Comparison of ENCODE assay signal across 16 cellular contexts in the genomic region with DNA sequence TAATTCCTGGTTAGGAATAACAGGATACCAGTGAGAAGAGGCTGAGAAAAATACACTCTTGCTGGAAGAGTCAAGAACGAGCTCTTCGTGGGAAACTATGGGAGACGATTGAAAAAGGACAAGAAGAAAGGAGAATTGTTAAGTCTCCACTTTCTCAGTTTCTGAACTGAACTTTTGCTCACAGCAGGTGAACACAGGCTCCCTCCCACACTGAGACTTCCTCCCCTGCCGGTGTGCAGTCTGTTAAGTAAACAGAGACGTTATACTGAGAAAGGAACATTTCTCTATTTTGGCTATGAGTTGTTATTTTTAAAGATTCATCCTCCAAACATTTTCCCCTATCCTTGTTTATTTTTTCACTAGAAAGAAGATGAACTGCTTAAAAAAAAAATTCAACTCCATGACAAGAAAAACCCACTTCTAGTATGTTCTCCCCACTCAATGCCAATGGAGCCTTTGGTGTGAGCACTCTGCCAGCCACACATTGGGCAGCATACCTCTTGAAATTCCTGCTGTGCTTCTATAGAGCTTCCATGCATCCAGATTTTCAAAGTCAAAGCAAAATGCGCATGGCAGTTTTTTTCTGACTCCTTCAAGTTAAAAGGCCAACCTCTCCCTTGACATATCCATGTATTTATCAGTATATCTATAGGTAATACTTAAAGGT.
"Had no signal": no experiment of that assay in that cellular context is flagged by ENCODE, and none has a peak within 500 bp of the region (broad histone marks: within the 10 kb centered on the region; RNA-seq: fewer than 3 reads in every experiment).

No MANE protein-coding gene starts in this region.

- H3K27ac ChIP-seq: breast epithelium, heart left ventricle, pancreas, sigmoid colon had no signal

- H3K4me1 ChIP-seq: breast epithelium, pancreas had no signal

- H3K9me3 ChIP-seq: breast epithelium, heart left ventricle, pancreas, sigmoid colon had no signal

- DNase-seq: activated B cell treated with CpG ODN at 0.5 μM for 24 hours; activated CD4-positive, alpha-beta T cell treated with anti-CD3 and anti-CD28 coated beads, Interleukin-2, amount 10 ng/mL, durations not matched to agents 24 days and 14 days; activated CD8-positive, alpha-beta memory T cell treated with anti-CD3 and anti-CD28 coated beads for 24 hours; activated naive CD4-positive, alpha-beta T cell; activated naive CD8-positive, alpha-beta T cell treated with anti-CD3 and anti-CD28 coated beads, Interleukin-2, amount 10 ng/mL, durations not matched to agents 7 days and 5 days; cerebellar nuclear complex; dermis blood vessel endothelial cell; heart left ventricle; left cardiac atrium; mammary epithelial cell; pancreas; sigmoid colon; stimulated activated CD4-positive, alpha-beta T cell treated with anti-CD3 and anti-CD28 coated beads, Interleukin-12 subunit alpha, Interleukin-12 subunit beta, amount 100 ng/mL, for 4 hours; stimulated activated CD4-positive, alpha-beta T cell treated with anti-CD3 and anti-CD28 coated beads, Interleukin-2, amount 100 ng/mL, for 24 hours had no signal

- H3K36me3 ChIP-seq: breast epithelium, heart left ventricle, pancreas, sigmoid colon had no signal

- ATAC-seq: heart left ventricle; left cardiac atrium; pancreas; stimulated activated effector memory CD8-positive, alpha-beta T cell treated with anti-CD3 and anti-CD28 coated beads, Interleukin-12 subunit alpha, Interleukin-12 subunit beta, amount 100 ng/mL, for 72 hours had no signal

- H3K4me3 ChIP-seq: breast epithelium, heart left ventricle, pancreas, sigmoid colon had no signal

- H3K27me3 ChIP-seq: breast epithelium, heart left ventricle, pancreas, sigmoid colon had no signal
